Comparison of ENCODE assay signal across 18 cellular contexts in the genomic region with DNA sequence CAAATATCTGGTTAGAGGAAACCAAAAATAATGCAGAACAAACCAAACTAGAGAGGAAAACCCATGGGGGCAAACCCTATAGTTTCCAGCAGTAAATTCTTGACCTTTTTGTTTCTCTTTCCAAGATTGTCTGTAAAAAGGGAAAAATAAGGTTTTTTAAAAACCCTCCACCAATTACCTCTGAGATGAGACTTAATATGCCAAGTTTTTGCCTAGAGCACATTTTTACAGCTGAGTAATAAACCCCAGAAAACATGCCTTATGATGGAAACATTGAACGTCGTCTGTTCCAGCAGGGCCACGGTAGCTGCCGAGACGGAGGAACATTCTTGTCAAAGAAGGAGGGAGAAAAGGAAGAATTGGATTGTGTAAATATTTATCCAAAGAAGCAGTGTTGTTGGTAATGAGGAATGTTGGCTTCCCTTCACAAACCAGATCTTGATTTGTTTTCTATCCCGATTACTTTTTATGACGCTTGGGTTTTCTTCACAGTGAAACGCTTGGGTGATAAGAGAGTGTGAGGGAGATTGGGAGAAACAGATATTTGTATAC. TPM values are rescaled to one million over a fixed set of nuclear protein-coding genes. Genes with fewer than 3 reads are reported as not detected.
DNase-seq lines count a peak whose midpoint lies in the region; ATAC-seq and TF ChIP-seq lines count a peak whose summit lies in the region.
"Had no signal": no experiment of that assay in that cellular context is flagged by ENCODE, and none has a peak within 500 bp of the region (broad histone marks: within the 10 kb centered on the region; RNA-seq: fewer than 3 reads in every experiment).

No MANE protein-coding gene starts in this region.

- no peak overlapping the region for H3K4me3 ChIP-seq in astrocyte of the cerebellum (ENCODE audit: low read depth, low read length)
- H3K4me3 ChIP-seq: HAP-1 had no signal

- H3K36me3 Mint-ChIP-seq in mesothelial cell of epicardium: no peaks in the 10 kb centered on the region

- ATAC-seq in HG02885 (IDR thresholded peaks at IDR 0.05; ENCODE audit: poor library complexity, unreplicated experiment) (no peak), HG02588 (IDR thresholded peaks at IDR 0.05; ENCODE audit: unreplicated experiment) (no peak)
- ATAC-seq: PC-3 had no signal

- TF ChIP-seq CTCF in astrocyte of the cerebellum (IDR thresholded peaks at IDR 0.05; ENCODE audit: low read depth, low read length, missing control alignments) (no peak), mesothelial cell of epicardium (IDR thresholded peaks at IDR 0.05; ENCODE audit: unreplicated experiment) (no peak)

- no peaks in the 10 kb centered on the region for H3K27me3 Mint-ChIP-seq in mesothelial cell of epicardium (ENCODE audit: low read depth)

- DNase-seq in H4 (ENCODE audit: low spot score) (peak; percentile 73), astrocyte of the cerebellum (ENCODE audit: low read depth) (peak; percentile 31), mesothelial cell of epicardium (ENCODE audit: low spot score in 2 of 2, unreplicated experiment in 2 of 2) (no peak), HuH-7.5 (ENCODE audit: low spot score) (no peak)
- no peak for DNase-seq in activated naive CD4-positive, alpha-beta T cell treated with anti-CD3 and anti-CD28 coated beads, Interleukin-2, amount 50 U/mL, for 16 hours
- DNase-seq: COR-L47, GDM1, KG1, NCI-H1417 treated with DMSO at 0.1 percent for 48 hours, NCI-H187 treated with DMSO at 0.1 percent for 48 hours, NCI-H2227 treated with DMSO at 0.1 percent for 48 hours, NCI-H524 treated with DMSO at 0.1 percent for 48 hours, PC-3, RPMI8226, SHP77 treated with DMSO at 0.1 percent for 48 hours had no signal

- H3K4me1 Mint-ChIP-seq in mesothelial cell of epicardium: peaks cover 19% of the 10 kb centered on the region

- peak overlapping the region; percentile 1 for H3K27ac Mint-ChIP-seq in mesothelial cell of epicardium

- in situ Hi-C loops in astrocyte of the cerebellum (cut with HindIII; ENCODE audit: low sequenced_read_pairs): no loop called here

- no peak overlapping the region for H3K4me3 Mint-ChIP-seq in mesothelial cell of epicardium

- H3K9me3 Mint-ChIP-seq in mesothelial cell of epicardium: no peaks in the 10 kb centered on the region

RNA-seq across cellular contexts. Expression of gene MSX2, which starts 17.3 kb away (rescaled TPM):
- total RNA-seq in H4 (2014; rRNA removed; shearing (Covaris generic)): 71.1 and 73.6 TPM in 2 replicates
- 83.9 to 86.9 TPM (median 85.2 TPM) in 3 replicates for total RNA-seq in mesothelial cell of epicardium

Comparison
In these comparisons a context has a peak if more than half of its experiments do, and no peak if none do; other contexts are left out.
1. DNase-seq: peak in H4 (single experiment) and astrocyte of the cerebellum (single experiment); none in mesothelial cell of epicardium (0 of 2), activated naive CD4-positive, alpha-beta T cell treated with anti-CD3 and anti-CD28 coated beads, Interleukin-2, amount 50 U/mL, for 16 hours (single experiment) and HuH-7.5 (single experiment).